In the genomic region with DNA sequence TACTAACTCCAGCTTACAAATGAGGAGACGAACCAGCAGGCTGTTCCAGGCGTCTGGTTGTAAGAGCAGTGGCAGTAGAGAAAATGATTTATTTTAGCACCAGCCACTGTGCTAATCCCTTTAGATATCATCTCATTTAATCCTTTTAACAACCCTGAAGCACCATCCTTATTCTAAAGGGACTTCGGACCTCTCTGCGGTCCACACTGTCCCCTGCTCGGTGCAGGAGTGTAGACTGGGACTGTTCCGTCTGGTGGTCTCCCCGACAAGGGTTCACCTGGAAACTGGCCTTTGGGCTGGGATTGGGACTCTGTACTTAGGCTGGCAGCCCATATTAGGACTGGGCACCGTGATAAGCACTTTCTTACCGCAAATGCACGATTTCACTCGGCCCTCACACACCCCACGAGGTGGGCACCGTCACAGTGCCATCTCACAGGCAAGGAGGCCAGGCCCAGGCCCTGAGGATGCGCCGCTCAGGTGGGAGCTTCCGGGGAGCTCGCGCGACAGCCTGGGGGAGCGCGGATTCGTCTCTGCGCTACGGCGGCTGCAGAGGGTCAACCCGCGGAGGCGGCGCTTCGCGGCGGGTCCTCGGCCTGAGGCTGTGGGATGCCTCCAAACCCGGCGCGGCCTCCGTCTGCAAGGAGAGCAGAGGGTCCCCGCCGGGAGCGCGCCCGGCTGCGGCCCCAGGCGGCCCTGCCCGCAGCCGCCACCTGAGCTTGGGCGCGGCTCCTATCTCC, we compare ENCODE assay signal across 8 cellular contexts. TPM values are rescaled to one million over a fixed set of nuclear protein-coding genes. Genes with fewer than 3 reads are reported as not detected.
DNase-seq lines count a peak whose midpoint lies in the region; ATAC-seq and TF ChIP-seq lines count a peak whose summit lies in the region.

No MANE protein-coding gene starts in this region.

- H2BK5ac ChIP-seq in IMR-90 (ENCODE audit: low read depth, low read length, poor library complexity, severe bottlenecking) = peak overlapping the region; percentile 32

- CTCF ChIA-PET in IMR-90 (lab: Yijun Ruan, JAX) = no interaction called here

- no peak for TF ChIP-seq RAD21 in IMR-90 (IDR thresholded peaks at IDR 0.05; ENCODE audit: low read length)

- no peaks in the 10 kb centered on the region for H4K20me1 ChIP-seq in IMR-90 (ENCODE audit: insufficient read depth, low read length)

- H3K79me1 ChIP-seq in IMR-90 (ENCODE audit: low read depth in 1 of 2, low read length in 2 of 2) = peaks cover 7 to 11% of the 10 kb centered on the region in 2 experiments

- peak overlapping the region; percentile 93 for H4K91ac ChIP-seq in IMR-90 (ENCODE audit: insufficient read depth, low read depth, low read length)

- peak overlapping the region; percentile 99 to 100 for H4K8ac ChIP-seq in IMR-90 (ENCODE audit: low read depth in 2 of 2, low read length in 2 of 2)

- peak overlapping the region; percentile 88 for H3K4ac ChIP-seq in IMR-90 (ENCODE audit: low read depth, low read length)

- H3K4me1 Mint-ChIP-seq in nephron = peaks cover 31% of the 10 kb centered on the region

- POLR2A ChIA-PET in IMR-90 (lab: Charles Lee; ENCODE audit: unreplicated experiment) = no interaction called here

- no peaks in the 10 kb centered on the region for H3K36me3 Mint-ChIP-seq in nephron (ENCODE audit: low read depth)

- peak overlapping the region; percentile 95 for H3K9ac ChIP-seq in IMR-90 (ENCODE audit: low read depth, low read length)

- H3K36me3 ChIP-seq in IMR-90 (ENCODE audit: control insufficient read depth, insufficient read depth, low read length) (no peaks in the 10 kb centered on the region), Peyer's patch (no peaks in the 10 kb centered on the region)

- peak overlapping the region; percentile 76; the same call in 1 of the 2 replicates for H2AK5ac ChIP-seq in IMR-90 (ENCODE audit: low read depth, low read length)

- peak overlapping the region; percentile 94; the same call in 1 of the 2 replicates for H3K23ac ChIP-seq in IMR-90 (ENCODE audit: low read depth, low read length)

- DNase-seq in DMS153 (lab: John Stamatoyannopoulos, UW) (peak; percentile 55), IMR-90 (peak; percentile 75), Peyer's patch (peak; percentile 85 to 94 (median 90)), fibroblast of the aortic adventitia (ENCODE audit: low read depth) (peak; percentile 75)
- peak; percentile 75 for DNase-seq in activated T-helper 1 cell treated with anti-CD3 and anti-CD28 coated beads, Interleukin-2, amount 50 U/mL, for 16 hours (ENCODE audit: low read depth in 1 of 2, low spot score in 1 of 2)
- DNase-seq in stimulated activated naive CD8-positive, alpha-beta T cell treated with anti-CD3 and anti-CD28 coated beads, Interleukin-15, Interleukin-2, amounts not matched to agents 100 U/mL and 50 U/mL, for 24 hours = peak; percentile 90

- peak overlapping the region; percentile 84 to 92 (median 91) for H3K4me3 Mint-ChIP-seq in nephron

- H3K9me3 ChIP-seq in IMR-90 (ENCODE audit: control insufficient read depth, insufficient read depth, low read length) (no peaks in the 10 kb centered on the region), Peyer's patch (no peaks in the 10 kb centered on the region)

- H4K5ac ChIP-seq in IMR-90 (ENCODE audit: low read depth, low read length) = peak overlapping the region; percentile 100

- H3K27me3 Mint-ChIP-seq in nephron (ENCODE audit: low read depth) = no peaks in the 10 kb centered on the region

- H3K14ac ChIP-seq in IMR-90 (replicated peaks; ENCODE audit: low read depth, low read length) = peak overlapping the region; percentile 79

- BruUV-seq in IMR-90 (replicated peaks; lab: Mats Ljungman, UMichigan) = no TSS peak

- dilution Hi-C loops in IMR-90 (cut with HindIII; ENCODE audit: low sequenced_read_pairs, unreplicated experiment) = no loop called here

- H3K9me1 ChIP-seq in IMR-90 (ENCODE audit: insufficient read depth, low read length) = 0 out of 2 replicates have a peak, but pooled peaks cover 3% of the 10 kb centered on the region

- 0% methylated on average over 14 of the region's 48 CpGs; no CpG with 5 or more reads in 1 of the 2 experiments for WGBS in IMR-90 (ENCODE audit: extremely low coverage in 2 of 2, insufficient read length in 1 of 2), 2 experiments

- peak overlapping the region; percentile 88 for H3K18ac ChIP-seq in IMR-90 (ENCODE audit: low read depth, low read length)

- in situ Hi-C loops in IMR-90 (cut with MboI; ENCODE audit: low sequenced_read_pairs) = no loop called here

- H3K4me1 ChIP-seq in IMR-90 (ENCODE audit: control insufficient read depth, insufficient read depth, low read length) = peaks cover 7% of the 10 kb centered on the region
- H3K4me1 ChIP-seq in Peyer's patch = peaks cover 0 to 16% (median 8%) of the 10 kb centered on the region in 4 donors

- ATAC-seq in GM21526 (IDR thresholded peaks at IDR 0.05; ENCODE audit: low FRiP score, unreplicated experiment) (peak; percentile 79), IMR-90 (ENCODE audit: low read depth) (peak; percentile 99)
- peak; percentile 94 for ATAC-seq in stimulated activated naive CD8-positive, alpha-beta T cell treated with anti-CD3 and anti-CD28 coated beads, Interleukin-15, Interleukin-2, amounts not matched to agents 100 U/mL and 50 U/mL, for 24 hours

- H3K27ac Mint-ChIP-seq in nephron = peak overlapping the region; percentile 53 to 88 (median 86)

- no peak for TF ChIP-seq CTCF in IMR-90 (conservative IDR thresholded peaks at IDR 0.05; ENCODE audit: low read depth, low read length)
- no peak for TF ChIP-seq CTCF in Peyer's patch (IDR thresholded peaks at IDR 0.05)
- no peak for TF ChIP-seq CTCF in fibroblast of the aortic adventitia (IDR thresholded peaks at IDR 0.05; ENCODE audit: insufficient read depth, low read length)
- no peak for TF ChIP-seq CTCF in nephron (IDR thresholded peaks at IDR 0.05; ENCODE audit: unreplicated experiment in 3 of 3)

- TF ChIP-seq POLR2A in IMR-90 (IDR thresholded peaks at IDR 0.05; ENCODE audit: low read depth, low read length) = peak; percentile 62; the same call in 1 of the 2 replicates
- TF ChIP-seq POLR2A in Peyer's patch (IDR thresholded peaks at IDR 0.05) = peak; percentile 45 to 71

- no peak overlapping the region for H2BK20ac ChIP-seq in IMR-90 (ENCODE audit: low read depth, low read length)

- H3K27me3 ChIP-seq in IMR-90 (ENCODE audit: control insufficient read depth, insufficient read depth, low read length) (peaks cover 2% of the 10 kb centered on the region; the same call in 1 of the 2 replicates), Peyer's patch (no peaks in the 10 kb centered on the region)

- peak overlapping the region; percentile 0; the same call in 1 of the 2 replicates for H2BK120ac ChIP-seq in IMR-90 (ENCODE audit: low read depth, low read length)

- 0 out of 3 replicates have a peak overlapping the region, but pooled peaks have one; percentile 15 for H2BK15ac ChIP-seq in IMR-90 (ENCODE audit: low read depth, low read length)

- peak overlapping the region; percentile 98 for H2AFZ ChIP-seq in IMR-90 (replicated peaks; ENCODE audit: low read length, poor library complexity)

- H3K56ac ChIP-seq in IMR-90 (ENCODE audit: extremely low read depth, insufficient read depth, low read length) = peak overlapping the region; percentile 23; the same call in 1 of the 2 replicates

- intact Hi-C loops in IMR-90 (cut with micrococcal nuclease) = loop anchor here (1.0 to 5.0 kb wide), 2 partner anchors 45 to 69 kb away; partner anchors contain the start of gene ATP1A1

- no peaks in the 10 kb centered on the region for H3K9me3 Mint-ChIP-seq in nephron

- peak overlapping the region; percentile 90 for H2AK9ac ChIP-seq in IMR-90 (replicated peaks; ENCODE audit: low read depth, low read length, poor library complexity)

- peak overlapping the region; percentile 86 for H3K4me3 ChIP-seq in IMR-90 (ENCODE audit: insufficient read depth, low read depth, low read length)
- H3K4me3 ChIP-seq in Peyer's patch = peak overlapping the region; percentile 64 to 85 (median 71)
- H3K4me3 ChIP-seq in fibroblast of the aortic adventitia (ENCODE audit: low read depth, low read length) = peak overlapping the region; percentile 98

- peak overlapping the region; percentile 99 for H3K4me2 ChIP-seq in IMR-90 (ENCODE audit: low read depth, low read length)

- H3K27ac ChIP-seq in IMR-90 (ENCODE audit: insufficient read depth, low read length) = peak overlapping the region; percentile 62
- H3K27ac ChIP-seq in Peyer's patch = peak overlapping the region; percentile 62 to 83 (median 74)

TF ChIP-seq in IMR-90, 13 proteins besides CTCF, POLR2A, EP300 and RAD21:
- peak; percentile 44; the same call in 1 of the 2 replicates for TF ChIP-seq MAZ (IDR thresholded peaks at IDR 0.05; ENCODE audit: borderline replicate concordance, low read depth, low read length)
- peak; percentile 51; the same call in 1 of the 2 replicates for TF ChIP-seq MXI1 (IDR thresholded peaks at IDR 0.05; ENCODE audit: borderline replicate concordance, low read depth, low read length)
- no peak for TF ChIP-seq SMC3 (IDR thresholded peaks at IDR 0.05; ENCODE audit: low read depth, low read length)

RNA-seq across cellular contexts. Expression of gene ATP1A1, which starts 45.2 kb away (rescaled TPM):
- 107 and 116 TPM in 2 replicates for total RNA-seq in IMR-90 (2012; rRNA removed)
- 124 and 125 TPM in 2 replicates for polyA plus RNA-seq in IMR-90 (2012; rRNA removed)
- polyA plus RNA-seq in IMR-90 (2012; cell fraction: cytosol; rRNA removed) = 80.5 and 128 TPM in 2 replicates
- 50.7 and 113 TPM in 2 replicates for polyA plus RNA-seq in IMR-90 (2012; cell fraction: nucleus; rRNA removed; ENCODE audit: low replicate concordance)
- 1,000 to 10,000 TPM in 3 of 4 donors, 100 to 1,000 TPM in 1; 229 to 4,700 (median 2,986) TPM for total RNA-seq in Peyer's patch
- 95.0 and 126 TPM in 2 replicates for total RNA-seq in fibroblast of the aortic adventitia (ENCODE audit: low replicate concordance)

Comparison
In these comparisons a context has a peak if more than half of its experiments do, and no peak if none do; other contexts are left out.
1. Peak in every context shown above with its lines: DNase-seq, ATAC-seq, H3K4me3 ChIP-seq and H3K27ac ChIP-seq.